Comparison of ENCODE assay signal across 10 cellular contexts in genomic region chr18:9403795-9404564, GRCh38.
A peak's percentile ranks its signal among the peaks of the same experiment; 100 is the strongest.
DNase-seq lines count a peak whose midpoint lies in the region; FAIRE-seq and TF ChIP-seq lines count a peak whose summit lies in the region.
"Had no signal": no experiment of that assay in that cellular context is flagged by ENCODE, and none has a peak within 500 bp of the region (broad histone marks: within the 10 kb centered on the region; RNA-seq: fewer than 3 reads in every experiment).

No MANE protein-coding gene starts in this region.

- no peak for TF ChIP-seq CTCF in transverse colon (IDR thresholded peaks at IDR 0.05)

- intact Hi-C loops in transverse colon (cut with DNase I; ENCODE audit: low total_unique reads): no loop called here

- H3K4me3 ChIP-seq in Karpas-422 (ENCODE audit: low read length) (no peak overlapping the region), duodenal mucosa (ENCODE audit: low read depth in 1 of 2, low read length in 2 of 2) (peak overlapping the region; percentile 0 to 29), trophoblast cell (ENCODE audit: low read depth, low read length) (no peak overlapping the region), transverse colon (peak overlapping the region in 1 of 4 donors; percentile 1), small intestine (ENCODE audit: low read depth in 1 of 2, low read length in 2 of 2) (no peak overlapping the region)

- peak overlapping the region; percentile 26 for H2BK5ac ChIP-seq in trophoblast cell (ENCODE audit: low read depth, low read length, poor library complexity)

- peaks cover 14% of the 10 kb centered on the region for H3K79me1 ChIP-seq in trophoblast cell (ENCODE audit: low read length)

- in situ Hi-C loops in transverse colon (cut with MboI; ENCODE audit: low pct_ligation_motif_present in 1 of 4, low pct_unique_long_range_greater_than_20kb in 1 of 4, low sequenced_read_pairs in 3 of 4): no loop called here

- H2BK120ac ChIP-seq in trophoblast cell (ENCODE audit: insufficient read depth, low read length, poor library complexity): peak overlapping the region; percentile 12

- peak overlapping the region; percentile 6 for H3K14ac ChIP-seq in trophoblast cell (ENCODE audit: low read length)

- no peak overlapping the region for H3K18ac ChIP-seq in trophoblast cell (ENCODE audit: low read length)

- H3K4me1 ChIP-seq in Karpas-422 (ENCODE audit: low read length) (no peaks in the 10 kb centered on the region), duodenal mucosa (ENCODE audit: control insufficient read depth in 1 of 2, insufficient read depth in 2 of 2, low read length in 2 of 2) (no peaks in the 10 kb centered on the region), trophoblast cell (ENCODE audit: control insufficient read depth in 1 of 2, insufficient read depth in 2 of 2, low read length in 2 of 2) (peaks cover 17 to 19% of the 10 kb centered on the region in 2 experiments), transverse colon (no peaks in the 10 kb centered on the region), small intestine (ENCODE audit: control insufficient read depth in 2 of 2, insufficient read depth in 1 of 2, low read depth in 1 of 2, low read length in 1 of 2) (no peaks in the 10 kb centered on the region)

- H4K12ac ChIP-seq in trophoblast cell (ENCODE audit: low read depth, low read length): no peak overlapping the region

- H4K20me1 ChIP-seq in Karpas-422 (ENCODE audit: insufficient read depth, low read depth, low read length): no peaks in the 10 kb centered on the region

- H2AK5ac ChIP-seq in trophoblast cell (ENCODE audit: low read length): peak overlapping the region; percentile 6

- TF ChIP-seq EP300 in transverse colon (IDR thresholded peaks at IDR 0.05; ENCODE audit: low read depth): no peak

- H3K9ac ChIP-seq in Karpas-422 (ENCODE audit: low read length): no peak overlapping the region
- H3K9ac ChIP-seq in duodenal mucosa (ENCODE audit: low read depth in 1 of 2, low read length in 2 of 2): no peak overlapping the region
- no peak overlapping the region for H3K9ac ChIP-seq in trophoblast cell (ENCODE audit: low read length)

- no peak for TF ChIP-seq POLR2A in transverse colon (IDR thresholded peaks at IDR 0.05)

- WGBS in trophoblast cell (ENCODE audit: extremely low coverage, insufficient coverage, insufficient read length): no CpG with 5 or more reads among the region's 24 CpGs
- 63 to 89% methylated on average over 2 to 24 of the region's 24 CpGs for WGBS in transverse colon (ENCODE audit: low coverage in 1 of 2), 2 donors
- 81 to 94% (median 91%) methylated on average over 24 of the region's 24 CpGs for WGBS in small intestine, 3 donors

- H3K23ac ChIP-seq in trophoblast cell (ENCODE audit: low read length): no peak overlapping the region

- no peaks in the 10 kb centered on the region for H3K27me3 ChIP-seq in Karpas-422 (ENCODE audit: low read length)
- H3K27me3 ChIP-seq in duodenal mucosa (ENCODE audit: control insufficient read depth in 1 of 2, insufficient read depth in 2 of 2, low read length in 2 of 2): no peaks in the 10 kb centered on the region
- H3K27me3 ChIP-seq in trophoblast cell (ENCODE audit: insufficient read depth, low read length): no peaks in the 10 kb centered on the region
- no peaks in the 10 kb centered on the region for H3K27me3 ChIP-seq in transverse colon
- no peaks in the 10 kb centered on the region for H3K27me3 ChIP-seq in small intestine (ENCODE audit: control insufficient read depth in 2 of 2, insufficient read depth in 2 of 2, low read length in 2 of 2)

- H3K79me2 ChIP-seq in Karpas-422 (ENCODE audit: low read length) (no peaks in the 10 kb centered on the region), trophoblast cell (ENCODE audit: control insufficient read depth, insufficient read depth, low read length, poor library complexity) (peaks cover 2% of the 10 kb centered on the region)

- no peaks in the 10 kb centered on the region for H3K9me2 ChIP-seq in Karpas-422 (replicated peaks; ENCODE audit: insufficient read depth, low read length)

- DNase-seq in NCI-H748 (lab: John Stamatoyannopoulos, UW; ENCODE audit: unreplicated experiment): peak; percentile 43
- DNase-seq in NCI-H748 treated with DMSO at 0.1 percent for 48 hours (lab: John Stamatoyannopoulos, UW): no peak
- DNase-seq in Karpas-422: peak; percentile 61
- DNase-seq in trophoblast cell: peak in 1 of 2 donors; percentile 24
- no peak for DNase-seq in transverse colon
- DNase-seq in SHP77 (lab: John Stamatoyannopoulos, UW): no peak
- DNase-seq in small intestine: no peak
- DNase-seq: ACHN had no signal

- peak overlapping the region; percentile 3 for H4K8ac ChIP-seq in trophoblast cell (ENCODE audit: low read depth, low read length)

- no peak overlapping the region for H3K4ac ChIP-seq in trophoblast cell (ENCODE audit: low read depth, low read length)

- no peaks in the 10 kb centered on the region for H3K36me3 ChIP-seq in Karpas-422 (ENCODE audit: insufficient read depth, low read length)
- H3K36me3 ChIP-seq in duodenal mucosa (ENCODE audit: control insufficient read depth in 1 of 2, insufficient read depth in 2 of 2, low read length in 2 of 2): no peaks in the 10 kb centered on the region
- no peaks in the 10 kb centered on the region for H3K36me3 ChIP-seq in trophoblast cell (ENCODE audit: control insufficient read depth in 1 of 2, insufficient read depth in 2 of 2, low read length in 2 of 2)
- no peaks in the 10 kb centered on the region for H3K36me3 ChIP-seq in transverse colon
- no peaks in the 10 kb centered on the region for H3K36me3 ChIP-seq in small intestine (ENCODE audit: control insufficient read depth in 2 of 2, insufficient read depth in 2 of 2, low read length in 2 of 2)

- H3K27ac ChIP-seq in Karpas-422 (ENCODE audit: low read length) (no peak overlapping the region), duodenal mucosa (ENCODE audit: low read depth, low read length) (no peak overlapping the region), trophoblast cell (ENCODE audit: low read depth, low read length) (peak overlapping the region; percentile 95), transverse colon (no peak overlapping the region), small intestine (ENCODE audit: low read depth in 1 of 2, low read length in 1 of 2) (no peak overlapping the region)

- no peak overlapping the region for H2BK12ac ChIP-seq in trophoblast cell (ENCODE audit: low read length)

- H3K4me2 ChIP-seq in Karpas-422 (ENCODE audit: low read depth, low read length, poor library complexity, severe bottlenecking) (no peak overlapping the region), trophoblast cell (ENCODE audit: low read length) (no peak overlapping the region)

- no peak overlapping the region for H2AFZ ChIP-seq in Karpas-422 (ENCODE audit: low read length)
- no peak overlapping the region for H2AFZ ChIP-seq in trophoblast cell (ENCODE audit: insufficient read depth, low read length, poor library complexity)

- H3K9me3 ChIP-seq in Karpas-422 (ENCODE audit: low read length): no peaks in the 10 kb centered on the region
- no peaks in the 10 kb centered on the region for H3K9me3 ChIP-seq in duodenal mucosa (ENCODE audit: control insufficient read depth in 1 of 2, low read length in 2 of 2)
- peaks cover 3% of the 10 kb centered on the region for H3K9me3 ChIP-seq in trophoblast cell (ENCODE audit: insufficient read depth, low read depth, low read length)
- H3K9me3 ChIP-seq in transverse colon: no peaks in the 10 kb centered on the region
- H3K9me3 ChIP-seq in small intestine (ENCODE audit: control insufficient read depth, low read depth): no peaks in the 10 kb centered on the region

- peak overlapping the region; percentile 21 for H4K91ac ChIP-seq in trophoblast cell (ENCODE audit: low read depth, low read length)

- FAIRE-seq in small intestine (lab: Jason Lieb, UNC): no peak
- FAIRE-seq: colon had no signal

Comparison
In these comparisons a context has a peak if more than half of its experiments do, and no peak if none do; other contexts are left out.
1. DNase-seq: peak in NCI-H748 (single experiment) and Karpas-422 (single experiment); none in NCI-H748 treated with DMSO at 0.1 percent for 48 hours (single experiment), transverse colon (single experiment), SHP77 (0 of 2) and small intestine (single experiment).
2. H3K4me3 ChIP-seq: peak in duodenal mucosa (2 of 2); none in Karpas-422 (single experiment), trophoblast cell (single experiment) and small intestine (0 of 2).